25 cellular contexts compared by ENCODE assay signal in genomic region chr3:42130007-42130328, GRCh38. TPM values are rescaled to one million over a fixed set of nuclear protein-coding genes. Genes with fewer than 3 reads are reported as not detected.
DNase-seq lines count a peak whose midpoint lies in the region; ATAC-seq and TF ChIP-seq lines count a peak whose summit lies in the region.
"Had no signal": no experiment of that assay in that cellular context is flagged by ENCODE, and none has a peak within 500 bp of the region (broad histone marks: within the 10 kb centered on the region; RNA-seq: fewer than 3 reads in every experiment).

No MANE protein-coding gene starts in this region.

- no peaks in the 10 kb centered on the region for H3K27me3 Mint-ChIP-seq in stimulated activated memory B cell treated with anti-CD40 and anti-IgM and Interleukin-4, amounts not matched to agents 10 μg/mL and 1 μg/mL and 100 μg/mL, for 72 hours
- H3K27me3 Mint-ChIP-seq: activated CD4-positive, alpha-beta memory T cell treated with anti-CD3 and anti-CD28 coated beads for 36 hours; activated naive CD8-positive, alpha-beta T cell treated with anti-CD3 and anti-CD28 coated beads, Interleukin-2, amount 50 U/mL, for 24 hours; CD4-positive, alpha-beta memory T cell; effector memory CD8-positive, alpha-beta T cell; IgD-negative memory B cell had no signal

- peaks cover 7% of the 10 kb centered on the region for H3F3A ChIP-seq in PC-3 (ENCODE audit: low read length, unreplicated experiment)

- peak overlapping the region; percentile 64 for H3K4me3 ChIP-seq in PC-3 (ENCODE audit: low read length)
- H3K4me3 ChIP-seq: body of pancreas, GM12878, sigmoid colon had no signal

- H3K27me3 ChIP-seq in PC-3 (ENCODE audit: low read length) = no peaks in the 10 kb centered on the region
- H3K27me3 ChIP-seq: body of pancreas, sigmoid colon had no signal

- peaks cover 55% of the 10 kb centered on the region for H3K36me3 Mint-ChIP-seq in stimulated activated memory B cell treated with anti-CD40 and anti-IgM and Interleukin-4, amounts not matched to agents 10 μg/mL and 1 μg/mL and 100 μg/mL, for 72 hours

- peaks cover 41% of the 10 kb centered on the region for H3K4me1 ChIP-seq in PC-3 (ENCODE audit: insufficient read depth, low read length)

- peaks cover 8% of the 10 kb centered on the region; the same call in 1 of the 2 replicates for H3K79me2 ChIP-seq in PC-3 (ENCODE audit: low read length)

- POLR2A ChIA-PET in PC-3 (lab: Charles Lee; ENCODE audit: unreplicated experiment) = interaction anchor here (0.5 to 0.6 kb wide), 5 partner anchors 9 to 675 kb away, joined by 3 to 4 read pairs (median 3); no protein-coding TSS in a partner anchor

- no peaks in the 10 kb centered on the region for H3K9me2 ChIP-seq in PC-3 (replicated peaks; ENCODE audit: low read length)

- no peak overlapping the region for H2AFZ ChIP-seq in PC-3 (ENCODE audit: low read length)
- H2AFZ ChIP-seq: parathyroid adenoma had no signal

- H3K36me3 ChIP-seq in PC-3 (ENCODE audit: low read depth, low read length) = peaks cover 3% of the 10 kb centered on the region; the same call in 1 of the 2 replicates

- DNase-seq in PC-3 (no peak), left colon (no peak)
- DNase-seq in activated CD4-positive, alpha-beta T cell treated with anti-CD3 and anti-CD28 coated beads, Interleukin-2, amount 50 U/mL, for 1 hour = no peak
- DNase-seq: activated CD4-positive, alpha-beta memory T cell treated with anti-CD3 and anti-CD28 coated beads for 36 hours; activated gamma-delta T cell; activated naive CD8-positive, alpha-beta T cell treated with anti-CD3 and anti-CD28 coated beads, Interleukin-2, amount 50 U/mL, for 24 hours; CD4-positive, alpha-beta memory T cell; DMS153; effector memory CD8-positive, alpha-beta T cell; GF-D8; NCI-H1417 treated with DMSO at 0.1 percent for 48 hours; NCI-H510A treated with DMSO at 0.1 percent for 48 hours; substantia nigra had no signal

- peak overlapping the region; percentile 96 for H3K27ac ChIP-seq in PC-3 (ENCODE audit: low read length)
- H3K27ac ChIP-seq: HL-60, parathyroid adenoma, sigmoid colon had no signal

- CTCF ChIA-PET in PC-3 (lab: Charles Lee) = interaction anchor here (0.5 to 1.6 kb wide), 4 partner anchors 9 to 100 kb away, joined by 3 to 14 read pairs (median 6); no protein-coding TSS in a partner anchor

- intact Hi-C loops in PC-3 (cut with micrococcal nuclease) (loop anchor here (1.0 kb wide), 2 partner anchors 21 to 55 kb away; no protein-coding TSS in a partner anchor), left colon (cut with DNase I, micrococcal nuclease) (no loop called here)

- H3K9me3 Mint-ChIP-seq in stimulated activated memory B cell treated with anti-CD40 and anti-IgM and Interleukin-4, amounts not matched to agents 10 μg/mL and 1 μg/mL and 100 μg/mL, for 72 hours = no peaks in the 10 kb centered on the region
- H3K9me3 Mint-ChIP-seq: activated CD4-positive, alpha-beta memory T cell treated with anti-CD3 and anti-CD28 coated beads for 36 hours; activated naive CD8-positive, alpha-beta T cell treated with anti-CD3 and anti-CD28 coated beads, Interleukin-2, amount 50 U/mL, for 24 hours; effector memory CD8-positive, alpha-beta T cell; IgD-negative memory B cell; nephron; WTC11 had no signal

- peaks cover 59% of the 10 kb centered on the region for H3K4me1 Mint-ChIP-seq in stimulated activated memory B cell treated with anti-CD40 and anti-IgM and Interleukin-4, amounts not matched to agents 10 μg/mL and 1 μg/mL and 100 μg/mL, for 72 hours
- H3K4me1 Mint-ChIP-seq: nephron had no signal

- no TSS peak for BruUV-seq in PC-3 (replicated peaks; lab: Mats Ljungman, UMichigan)

- H3K27ac Mint-ChIP-seq in stimulated activated memory B cell treated with anti-CD40 and anti-IgM and Interleukin-4, amounts not matched to agents 10 μg/mL and 1 μg/mL and 100 μg/mL, for 72 hours = peak overlapping the region; percentile 25
- H3K27ac Mint-ChIP-seq: activated CD4-positive, alpha-beta memory T cell treated with anti-CD3 and anti-CD28 coated beads for 36 hours; activated naive CD8-positive, alpha-beta T cell treated with anti-CD3 and anti-CD28 coated beads, Interleukin-2, amount 50 U/mL, for 24 hours; CD4-positive, alpha-beta memory T cell; effector memory CD8-positive, alpha-beta T cell; nephron; WTC11 had no signal

- TF ChIP-seq CTCF in PC-3 (conservative IDR thresholded peaks at IDR 0.05; ENCODE audit: low read depth, low read length) = no peak

- H4K20me1 ChIP-seq in PC-3 (ENCODE audit: low read length) = no peaks in the 10 kb centered on the region

- no peaks in the 10 kb centered on the region for H3K9me3 ChIP-seq in PC-3 (ENCODE audit: low read length)
- H3K9me3 ChIP-seq: body of pancreas, sigmoid colon had no signal

- ATAC-seq in GM18858 (IDR thresholded peaks at IDR 0.05; ENCODE audit: unreplicated experiment) (peak; percentile 41), PC-3 (peak; percentile 21; the same call in 1 of the 2 replicates), left colon (peak; percentile 43), HG03439 (IDR thresholded peaks at IDR 0.05; ENCODE audit: unreplicated experiment) (no peak), HG02884 (IDR thresholded peaks at IDR 0.05; ENCODE audit: unreplicated experiment) (no peak)
- no peak for ATAC-seq in stimulated activated memory B cell treated with anti-CD40 and anti-IgM and Interleukin-4, amounts not matched to agents 10 μg/mL and 1 μg/mL and 100 μg/mL, for 72 hours
- ATAC-seq: effector memory CD8-positive, alpha-beta T cell; GM12878; WTC11 had no signal

- peak overlapping the region; percentile 89 for H3K4me2 ChIP-seq in PC-3 (ENCODE audit: low read length)

- peak overlapping the region; percentile 84 for H3K9ac ChIP-seq in PC-3 (ENCODE audit: low read length)
- H3K9ac ChIP-seq: parathyroid adenoma had no signal

- H3K4me3 Mint-ChIP-seq in stimulated activated memory B cell treated with anti-CD40 and anti-IgM and Interleukin-4, amounts not matched to agents 10 μg/mL and 1 μg/mL and 100 μg/mL, for 72 hours = no peak overlapping the region
- H3K4me3 Mint-ChIP-seq: activated CD4-positive, alpha-beta memory T cell treated with anti-CD3 and anti-CD28 coated beads for 36 hours; activated naive CD8-positive, alpha-beta T cell treated with anti-CD3 and anti-CD28 coated beads, Interleukin-2, amount 50 U/mL, for 24 hours; CD4-positive, alpha-beta memory T cell; effector memory CD8-positive, alpha-beta T cell; nephron; WTC11 had no signal

RNA-seq across cellular contexts. Expression of gene TRAK1, which starts 38.8 kb away (rescaled TPM):
- total RNA-seq in PC-3 (2014; rRNA removed) (23.4 and 29.0 TPM in 2 replicates), left colon (10 to 100 TPM; 81.2 to 91.6 TPM)

Comparison
In these comparisons a context has a peak if more than half of its experiments do, and no peak if none do; other contexts are left out.
1. ATAC-seq: peak in GM18858 (single experiment), PC-3 (single experiment) and left colon (single experiment); none in stimulated activated memory B cell treated with anti-CD40 and anti-IgM and Interleukin-4, amounts not matched to agents 10 μg/mL and 1 μg/mL and 100 μg/mL, for 72 hours (single experiment), HG03439 (single experiment) and HG02884 (single experiment).